Comparison of ENCODE assay signal across 1 cellular context in the genomic region with DNA sequence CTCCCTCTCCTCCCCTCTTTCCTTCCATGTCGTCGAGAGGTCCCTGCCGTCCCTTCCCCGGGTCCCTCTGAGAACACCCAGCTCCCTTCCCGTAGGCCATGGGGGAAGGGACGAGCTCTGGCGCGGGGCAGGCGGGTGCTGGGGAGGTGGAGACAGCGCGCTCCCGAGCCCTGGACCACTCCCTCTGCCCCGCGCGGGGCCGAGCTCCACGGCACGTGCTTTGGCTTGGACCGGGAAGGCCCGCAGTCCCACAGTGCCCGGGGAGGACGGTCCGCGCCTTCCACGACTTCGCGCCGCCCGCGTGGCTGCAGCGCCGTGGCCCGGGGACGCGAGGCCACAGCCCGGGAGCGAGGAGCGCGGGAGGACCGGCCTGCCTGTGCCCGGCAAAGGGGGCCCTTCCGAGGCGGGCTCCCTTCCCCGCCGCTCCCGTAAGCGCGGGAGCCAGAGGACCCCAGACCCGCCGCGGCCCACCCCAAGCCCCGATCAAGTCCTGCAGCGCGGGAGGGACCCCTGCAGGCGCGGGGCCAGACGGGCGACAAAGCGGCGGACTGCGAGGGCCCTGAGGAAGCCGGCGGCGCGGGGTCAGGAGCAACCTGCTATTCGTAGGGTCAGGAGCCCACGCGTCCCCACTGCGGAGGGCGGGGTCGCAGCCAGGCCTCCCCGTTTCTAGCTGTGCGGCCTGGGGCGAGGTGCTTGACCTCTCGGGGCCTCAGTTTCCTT.
TF ChIP-seq lines count a peak whose summit lies in the region.

No MANE protein-coding gene starts in this region.

TF ChIP-seq in WTC11, 78 proteins besides CTCF, POLR2A, EP300 and RAD21 (continued from another document):
- TF ChIP-seq, protein P1, sequence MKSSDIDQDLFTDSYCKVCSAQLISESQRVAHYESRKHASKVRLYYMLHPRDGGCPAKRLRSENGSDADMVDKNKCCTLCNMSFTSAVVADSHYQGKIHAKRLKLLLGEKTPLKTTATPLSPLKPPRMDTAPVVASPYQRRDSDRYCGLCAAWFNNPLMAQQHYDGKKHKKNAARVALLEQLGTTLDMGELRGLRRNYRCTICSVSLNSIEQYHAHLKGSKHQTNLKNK (CRISPR knock-in tag; IDR thresholded peaks at IDR 0.05): no peak
- TF ChIP-seq, protein P2, sequence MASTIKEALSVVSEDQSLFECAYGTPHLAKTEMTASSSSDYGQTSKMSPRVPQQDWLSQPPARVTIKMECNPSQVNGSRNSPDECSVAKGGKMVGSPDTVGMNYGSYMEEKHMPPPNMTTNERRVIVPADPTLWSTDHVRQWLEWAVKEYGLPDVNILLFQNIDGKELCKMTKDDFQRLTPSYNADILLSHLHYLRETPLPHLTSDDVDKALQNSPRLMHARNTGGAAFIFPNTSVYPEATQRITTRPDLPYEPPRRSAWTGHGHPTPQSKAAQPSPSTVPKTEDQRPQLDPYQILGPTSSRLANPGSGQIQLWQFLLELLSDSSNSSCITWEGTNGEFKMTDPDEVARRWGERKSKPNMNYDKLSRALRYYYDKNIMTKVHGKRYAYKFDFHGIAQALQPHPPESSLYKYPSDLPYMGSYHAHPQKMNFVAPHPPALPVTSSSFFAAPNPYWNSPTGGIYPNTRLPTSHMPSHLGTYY (CRISPR knock-in tag; IDR thresholded peaks at IDR 0.05): no peak
- TF ChIP-seq NFYB (CRISPR knock-in tag; conservative IDR thresholded peaks at IDR 0.05; ENCODE audit: low read depth) (no peak), NFATC4 (CRISPR knock-in tag; IDR thresholded peaks at IDR 0.05) (no peak), JAZF1 (CRISPR knock-in tag; IDR thresholded peaks at IDR 0.05) (no peak), ELF4 (CRISPR knock-in tag; IDR thresholded peaks at IDR 0.05; ENCODE audit: low read depth) (no peak)
- TF ChIP-seq, protein P3, sequence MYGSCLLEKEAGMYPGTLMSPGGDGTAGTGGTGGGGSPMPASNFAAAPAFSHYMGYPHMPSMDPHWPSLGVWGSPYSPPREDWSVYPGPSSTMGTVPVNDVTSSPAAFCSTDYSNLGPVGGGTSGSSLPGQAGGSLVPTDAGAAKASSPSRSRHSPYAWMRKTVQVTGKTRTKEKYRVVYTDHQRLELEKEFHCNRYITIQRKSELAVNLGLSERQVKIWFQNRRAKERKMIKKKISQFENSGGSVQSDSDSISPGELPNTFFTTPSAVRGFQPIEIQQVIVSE (CRISPR knock-in tag; IDR thresholded peaks at IDR 0.05; ENCODE audit: borderline replicate concordance): no peak
